Comparison of ENCODE assay signal across 18 cellular contexts in genomic region chr4:111228874-111229273, GRCh38.
DNase-seq lines count a peak whose midpoint lies in the region; ATAC-seq, FAIRE-seq and TF ChIP-seq lines count a peak whose summit lies in the region.
"Had no signal": no experiment of that assay in that cellular context is flagged by ENCODE, and none has a peak within 500 bp of the region (broad histone marks: within the 10 kb centered on the region; RNA-seq: fewer than 3 reads in every experiment).

No MANE protein-coding gene starts in this region.

- CTCF ChIA-PET in endothelial cell of umbilical vein (lab: Charles Lee) = no interaction called here

- H3K9me1 ChIP-seq in endothelial cell of umbilical vein (replicated peaks; ENCODE audit: control insufficient read depth, extremely low read depth, insufficient read depth, low read length) = no peaks in the 10 kb centered on the region

- POLR2A ChIA-PET in endothelial cell of umbilical vein (lab: Charles Lee) = no interaction called here

- no peak overlapping the region for H2AFZ ChIP-seq in endothelial cell of umbilical vein (ENCODE audit: low read depth, low read length)
- H2AFZ ChIP-seq: neural progenitor cell had no signal

- dilution Hi-C loops in endothelial cell of umbilical vein (cut with MboI; ENCODE audit: extremely low pct_ligation_motif_present, low sequenced_read_pairs) = no loop called here

- BruUV-seq in endothelial cell of umbilical vein (replicated peaks; lab: Mats Ljungman, UMichigan) = no TSS peak

- intact Hi-C loops in endothelial cell of umbilical vein (cut with micrococcal nuclease) = no loop called here
- intact Hi-C loops in ascending aorta (cut with DNase I) = no loop called here

- no peak overlapping the region for H3K4me2 ChIP-seq in endothelial cell of umbilical vein (ENCODE audit: insufficient read depth, low read length)
- H3K4me2 ChIP-seq: neural progenitor cell had no signal

- ATAC-seq in HG03457 (IDR thresholded peaks at IDR 0.05; ENCODE audit: unreplicated experiment) (no peak), GM18502 (IDR thresholded peaks at IDR 0.05; ENCODE audit: poor library complexity, unreplicated experiment) (no peak)
- ATAC-seq: K562, Panc1 had no signal

- H3K27ac ChIP-seq in endothelial cell of umbilical vein (ENCODE audit: insufficient read depth, low read depth, low read length) (no peak overlapping the region), ascending aorta (no peak overlapping the region)
- H3K27ac ChIP-seq: neural progenitor cell, transverse colon had no signal

- H3K36me3 ChIP-seq in endothelial cell of umbilical vein (ENCODE audit: control insufficient read depth in 2 of 2, extremely low read depth in 1 of 2, insufficient read depth in 2 of 2, low read length in 2 of 2) (no peaks in the 10 kb centered on the region), ascending aorta (no peaks in the 10 kb centered on the region)
- H3K36me3 ChIP-seq: neural progenitor cell, transverse colon had no signal

- TF ChIP-seq POLR2A in endothelial cell of umbilical vein (IDR thresholded peaks at IDR 0.05; ENCODE audit: low read depth, low read length) = no peak

- H3K4me3 ChIP-seq in AG10803 (ENCODE audit: low read length) (no peak overlapping the region), endothelial cell of umbilical vein (replicated peaks in 1 of 3; ENCODE audit: insufficient read depth in 1 of 3, low read depth in 1 of 3, low read length in 3 of 3) (no peak overlapping the region), ascending aorta (no peak overlapping the region)
- H3K4me3 ChIP-seq: K562, neural progenitor cell, transverse colon had no signal

- H3K27me3 ChIP-seq in endothelial cell of umbilical vein (ENCODE audit: control insufficient read depth in 2 of 2, insufficient read depth in 2 of 2, low read length in 2 of 2) (no peaks in the 10 kb centered on the region), ascending aorta (no peaks in the 10 kb centered on the region)
- H3K27me3 ChIP-seq: neural progenitor cell, transverse colon had no signal

- H4K20me1 ChIP-seq in endothelial cell of umbilical vein (replicated peaks; ENCODE audit: control insufficient read depth, extremely low read depth, insufficient read depth, low read length) = no peaks in the 10 kb centered on the region

- H3K79me2 ChIP-seq in endothelial cell of umbilical vein (ENCODE audit: control insufficient read depth, insufficient read depth, low read length) = no peaks in the 10 kb centered on the region

- peak; percentile 48 for DNase-seq in AG10803 (ENCODE audit: low read depth)
- peak; percentile 76 for DNase-seq in M059J (ENCODE audit: low read depth)
- DNase-seq in endothelial cell of umbilical vein (ENCODE audit: low read depth, low spot score) = peak; percentile 21
- DNase-seq in non-pigmented ciliary epithelial cell (ENCODE audit: low read depth) = peak; percentile 53
- no peak for DNase-seq in ascending aorta (ENCODE audit: low spot score in 2 of 2)
- no peak for DNase-seq in GOT3 (lab: John Stamatoyannopoulos, UW)
- DNase-seq: activated CD4-positive, CD25-positive, alpha-beta regulatory T cell treated with anti-CD3 and anti-CD28 coated beads, Interleukin-2, amount 50 U/mL, for 72 hours; activated naive CD8-positive, alpha-beta T cell treated with anti-CD3 and anti-CD28 coated beads, Interleukin-2, amount 10 ng/mL, durations not matched to agents 7 days and 5 days; H7; hypothalamus; NCI-H1105 treated with DMSO at 0.1 percent for 48 hours; stimulated activated naive CD4-positive, alpha-beta T cell; transverse colon had no signal

- H3K9me3 ChIP-seq in endothelial cell of umbilical vein (replicated peaks; ENCODE audit: control insufficient read depth, insufficient read depth, low read length) (no peaks in the 10 kb centered on the region), ascending aorta (no peaks in the 10 kb centered on the region)
- H3K9me3 ChIP-seq: transverse colon had no signal

- peaks cover 2% of the 10 kb centered on the region for H3K4me1 ChIP-seq in endothelial cell of umbilical vein (ENCODE audit: control insufficient read depth, extremely low read depth, insufficient read depth, low read length)
- no peaks in the 10 kb centered on the region for H3K4me1 ChIP-seq in ascending aorta
- H3K4me1 ChIP-seq: neural progenitor cell, transverse colon had no signal

- H3K9ac ChIP-seq in endothelial cell of umbilical vein (replicated peaks; ENCODE audit: extremely low read depth, insufficient read depth, low read length) = no peak overlapping the region
- H3K9ac ChIP-seq: neural progenitor cell had no signal

- no peak for FAIRE-seq in endothelial cell of umbilical vein (lab: Jason Lieb, UNC)
- FAIRE-seq: K562 had no signal

- TF ChIP-seq CTCF in AG10803 (conservative IDR thresholded peaks at IDR 0.05; ENCODE audit: low read length) = no peak
- TF ChIP-seq CTCF in endothelial cell of umbilical vein (IDR thresholded peaks at IDR 0.05; ENCODE audit: extremely low read depth in 1 of 2, insufficient read depth in 1 of 2, low read depth in 1 of 2, low read length in 2 of 2) = no peak
- TF ChIP-seq CTCF in ascending aorta (IDR thresholded peaks at IDR 0.05) = no peak

TF ChIP-seq in endothelial cell of umbilical vein, 7 proteins besides CTCF, POLR2A, EP300 and RAD21:
- no peak for TF ChIP-seq MYC (IDR thresholded peaks at IDR 0.05; ENCODE audit: low read depth, low read length)
- no peak for TF ChIP-seq JUN (IDR thresholded peaks at IDR 0.05; ENCODE audit: borderline replicate concordance, insufficient read depth, insufficient read length, low read depth)
- TF ChIP-seq MAX (IDR thresholded peaks at IDR 0.05; ENCODE audit: insufficient read depth, insufficient read length) = no peak

Comparison
In these comparisons a context has a peak if more than half of its experiments do, and no peak if none do; other contexts are left out.
1. DNase-seq: peak in AG10803 (single experiment), M059J (single experiment), endothelial cell of umbilical vein (single experiment) and non-pigmented ciliary epithelial cell (single experiment); none in ascending aorta (0 of 2) and GOT3 (single experiment).